Comparison of ENCODE assay signal across 9 cellular contexts in the genomic region with DNA sequence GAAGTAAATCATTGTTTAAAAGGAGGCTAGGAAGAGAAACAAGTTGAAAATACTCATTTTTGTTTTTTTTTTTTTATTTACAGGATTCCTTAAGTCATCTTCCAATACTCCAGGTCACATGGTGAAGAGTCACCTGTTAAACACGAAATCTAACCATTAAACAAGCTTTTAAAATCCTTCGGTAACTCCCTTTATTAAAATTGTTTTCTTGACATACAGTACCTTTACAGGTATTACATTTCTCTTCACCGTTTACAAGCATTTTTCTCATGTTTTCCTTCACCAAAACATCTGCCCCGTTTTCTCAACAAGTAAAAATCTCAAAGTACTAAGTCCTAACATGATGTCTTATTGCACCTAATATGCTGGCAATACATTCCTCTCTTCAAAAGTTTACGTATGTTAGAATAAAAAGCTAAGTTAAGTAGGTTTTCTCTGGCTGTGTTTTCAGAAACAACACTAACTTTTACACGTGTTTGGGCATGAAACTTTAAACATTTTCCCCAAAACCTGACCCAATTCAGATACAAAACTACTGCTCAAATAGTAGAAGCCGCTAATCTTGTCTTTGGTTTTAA. TPM values are rescaled to one million over a fixed set of nuclear protein-coding genes. Genes with fewer than 3 reads are reported as not detected.
DNase-seq lines count a peak whose midpoint lies in the region; ATAC-seq, FAIRE-seq and TF ChIP-seq lines count a peak whose summit lies in the region.
"Had no signal": no experiment of that assay in that cellular context is flagged by ENCODE, and none has a peak within 500 bp of the region (broad histone marks: within the 10 kb centered on the region; RNA-seq: fewer than 3 reads in every experiment).

No MANE protein-coding gene starts in this region.

- no peak for DNase-seq in epithelial cell of prostate (ENCODE audit: low read depth, low spot score)
- DNase-seq in pancreas = no peak
- no peak for DNase-seq in UCSD-AML1 (lab: John Stamatoyannopoulos, UW; ENCODE audit: unreplicated experiment)
- DNase-seq in COLO829 (ENCODE audit: low spot score) = no peak
- DNase-seq in SKM-1 (lab: John Stamatoyannopoulos, UW; ENCODE audit: unreplicated experiment) = no peak

- H3K27ac ChIP-seq in OCI-LY3 (ENCODE audit: low read length) (peak overlapping the region; percentile 91), epithelial cell of prostate (peak overlapping the region; percentile 87), pancreas (peak overlapping the region in 3 of 4 donors; percentile 95 to 96 (median 96))

- intact Hi-C loops in pancreas (cut with DNase I) = no loop called here

- H3K9me3 ChIP-seq in ES-I3 (ENCODE audit: control insufficient read depth, insufficient read depth, low read length) (no peaks in the 10 kb centered on the region), OCI-LY3 (ENCODE audit: insufficient read depth, low read length) (no peaks in the 10 kb centered on the region), pancreas (no peaks in the 10 kb centered on the region)

- peaks cover 18% of the 10 kb centered on the region for H3K4me1 ChIP-seq in ES-I3 (ENCODE audit: insufficient read depth, low read length)
- peaks cover 40% of the 10 kb centered on the region for H3K4me1 ChIP-seq in OCI-LY3 (ENCODE audit: low read length)
- peaks cover 20 to 38% (median 38%) of the 10 kb centered on the region in 3 donors for H3K4me1 ChIP-seq in pancreas

- H3K4me3 ChIP-seq in OCI-LY3 (ENCODE audit: low read length) (peak overlapping the region; percentile 99), pancreas (peak overlapping the region; percentile 73 to 87 (median 80))

- H3K36me3 ChIP-seq in ES-I3 (ENCODE audit: insufficient read depth, low read length) = no peaks in the 10 kb centered on the region
- H3K36me3 ChIP-seq in OCI-LY3 (replicated peaks; ENCODE audit: low read depth, low read length) = peaks cover 24% of the 10 kb centered on the region
- no peaks in the 10 kb centered on the region for H3K36me3 ChIP-seq in pancreas

- no peak for TF ChIP-seq CTCF in OCI-LY3 (IDR thresholded peaks at IDR 0.05; ENCODE audit: low read depth, low read length)
- no peak for TF ChIP-seq CTCF in pancreas (IDR thresholded peaks at IDR 0.05)

- no peak overlapping the region for H2AFZ ChIP-seq in OCI-LY3 (ENCODE audit: low read depth, low read length)

- H3K9ac ChIP-seq in ES-I3 (ENCODE audit: low read depth, low read length) = peak overlapping the region; percentile 97
- peak overlapping the region; percentile 89 for H3K9ac ChIP-seq in OCI-LY3 (ENCODE audit: low read length)

- no peak for ATAC-seq in pancreas
- ATAC-seq in esophagus mucosa = no peak

- peaks cover 66% of the 10 kb centered on the region for H3K79me2 ChIP-seq in OCI-LY3 (ENCODE audit: low read length)

- FAIRE-seq in pancreas (lab: Jason Lieb, UNC) = no peak
- FAIRE-seq: endometrium had no signal

- H3K4me2 ChIP-seq in OCI-LY3 (ENCODE audit: low read length) = peak overlapping the region; percentile 80

- no peaks in the 10 kb centered on the region for H3K27me3 ChIP-seq in OCI-LY3 (ENCODE audit: low read depth, low read length)
- no peaks in the 10 kb centered on the region for H3K27me3 ChIP-seq in pancreas

- H4K20me1 ChIP-seq in OCI-LY3 (ENCODE audit: insufficient read depth, low read length) = peaks cover 54% of the 10 kb centered on the region

- WGBS in pancreas, 2 donors = 1% methylated on average over 7 of the region's 7 CpGs

RNA-seq across cellular contexts. Expression of a gene that starts 1.1 kb away (rescaled TPM):
- total RNA-seq in pancreas = 10 to 100 TPM; 36.3 to 70.2 (median 44.2) TPM
- 10 to 100 TPM; 17.0 to 23.4 TPM for polyA plus RNA-seq in pancreas
- 53.6 TPM for total RNA-seq in esophagus mucosa
